Comparison of ENCODE assay signal across 21 cellular contexts in the genomic region with DNA sequence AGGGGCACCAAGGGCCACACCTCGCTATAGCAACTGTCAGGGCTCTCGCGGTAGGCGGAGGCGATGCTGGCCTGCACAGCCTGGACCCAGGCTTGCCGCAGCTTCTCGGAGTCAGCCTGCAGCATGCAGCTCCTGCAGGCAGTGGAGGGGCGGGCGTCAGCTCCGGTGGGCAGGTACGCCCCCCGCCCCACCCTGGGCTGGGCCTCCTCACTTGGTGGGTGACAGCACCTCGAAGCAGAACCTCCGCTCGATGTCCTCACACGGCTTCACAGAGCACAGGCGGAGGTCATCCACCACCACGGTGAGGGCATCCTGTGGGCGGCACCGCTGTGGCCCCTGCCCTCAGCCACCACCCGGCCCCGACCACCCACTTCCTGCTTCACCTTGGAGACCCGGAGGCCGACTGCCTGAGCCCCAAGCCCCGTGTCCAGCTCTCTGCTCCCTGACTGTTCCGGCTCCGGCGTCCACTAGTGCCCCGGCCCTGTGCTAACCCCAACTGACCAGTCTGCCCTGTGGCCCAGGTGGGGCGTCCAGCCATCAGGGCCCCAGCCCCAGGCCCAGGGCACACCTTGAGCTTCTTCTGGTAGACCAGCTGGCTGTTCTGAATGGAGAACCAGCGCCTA. TPM values are rescaled to one million over a fixed set of nuclear protein-coding genes. Genes with fewer than 3 reads are reported as not detected.
DNase-seq lines count a peak whose midpoint lies in the region; TF ChIP-seq lines count a peak whose summit lies in the region.
"Had no signal": no experiment of that assay in that cellular context is flagged by ENCODE, and none has a peak within 500 bp of the region (broad histone marks: within the 10 kb centered on the region; RNA-seq: fewer than 3 reads in every experiment).

No MANE protein-coding gene starts in this region.

- no peak overlapping the region for H2BK120ac ChIP-seq in neuronal stem cell (ENCODE audit: low read depth, low read length)

- H3K4me3 ChIP-seq in HEK293 (ENCODE audit: low read depth, low read length) (no peak overlapping the region), WERI-Rb-1 (ENCODE audit: low read depth, low read length) (no peak overlapping the region), dorsolateral prefrontal cortex (peak overlapping the region in 1 of 59 donors; percentile 51), neuronal stem cell (ENCODE audit: low read length in 2 of 2) (no peak overlapping the region), PC-9 (no peak overlapping the region)
- H3K4me3 ChIP-seq: GM23338 had no signal

- H4K20me1 ChIP-seq in PC-9 (ENCODE audit: insufficient read depth): no peaks in the 10 kb centered on the region; the same call in 1 of the 2 replicates

- H3K36me3 ChIP-seq in HEK293 (ENCODE audit: control insufficient read depth in 2 of 2, insufficient read depth in 1 of 2, low read length in 2 of 2) (peaks cover 0 to 38% of the 10 kb centered on the region in 2 experiments; a peak in 2 of 3 replicates), WERI-Rb-1 (peaks cover 57% of the 10 kb centered on the region), neuronal stem cell (replicated peaks in 1 of 2; ENCODE audit: control insufficient read depth in 2 of 2, insufficient read depth in 2 of 2, low read length in 2 of 2) (peaks cover 3 to 31% of the 10 kb centered on the region in 2 donors), PC-9 (ENCODE audit: low read depth) (no peaks in the 10 kb centered on the region)

- no TSS peak for BruUV-seq in PC-9 (replicated peaks; lab: Mats Ljungman, UMichigan)

- no CpG with 5 or more reads among the region's 31 CpGs for WGBS in neuronal stem cell (ENCODE audit: extremely low coverage in 2 of 2, insufficient read length in 2 of 2, insufficient replicate concordance in 1 of 2), 2 donors

- H4K91ac ChIP-seq in neuronal stem cell (ENCODE audit: low read depth, low read length, poor library complexity): no peak overlapping the region

- H3K9me2 ChIP-seq in PC-9 (ENCODE audit: insufficient read depth): no peaks in the 10 kb centered on the region

- intact Hi-C loops in dorsolateral prefrontal cortex (cut with DNase I) (no loop called here), PC-9 (cut with micrococcal nuclease; ENCODE audit: unreplicated experiment) (no loop called here)

- H2BK15ac ChIP-seq in neuronal stem cell (ENCODE audit: low read length): no peak overlapping the region

- H2AFZ ChIP-seq in neuronal stem cell (ENCODE audit: low read length) (no peak overlapping the region), PC-9 (no peak overlapping the region)
- H2AFZ ChIP-seq: GM23338 had no signal

- no peak overlapping the region for H3K4ac ChIP-seq in neuronal stem cell (ENCODE audit: low read length)

- POLR2A ChIA-PET in HEK293 (lab: Yijun Ruan, JAX): no interaction called here
- POLR2A ChIA-PET in PC-9 (lab: Charles Lee; ENCODE audit: unreplicated experiment): no interaction called here

- no peaks in the 10 kb centered on the region for H3K79me2 ChIP-seq in PC-9 (ENCODE audit: low read depth)

- H3K14ac ChIP-seq in neuronal stem cell (ENCODE audit: low read length): no peak overlapping the region

- no peak overlapping the region for H3K9ac ChIP-seq in neuronal stem cell (ENCODE audit: low read depth, low read length, poor library complexity)

- H2BK12ac ChIP-seq in neuronal stem cell (ENCODE audit: low read length): no peak overlapping the region

- no peak overlapping the region for H3K18ac ChIP-seq in neuronal stem cell (ENCODE audit: low read length)

- DNase-seq in WERI-Rb-1 (no peak), dorsolateral prefrontal cortex (no peak), neuronal stem cell (ENCODE audit: low spot score) (no peak), OCI-M2 (lab: John Stamatoyannopoulos, UW; ENCODE audit: unreplicated experiment) (no peak), PC-9 (no peak)
- DNase-seq in activated effector memory CD4-positive, alpha-beta T cell treated with Interleukin-2 at 50 U/mL for 16 hours: no peak
- DNase-seq in activated CD8-positive, alpha-beta memory T cell treated with anti-CD3 and anti-CD28 coated beads, Interleukin-2, amount 50 U/mL, for 48 hours: no peak
- DNase-seq: BE2C; CD4-positive, CD25-positive, alpha-beta regulatory T cell; CD8-positive, alpha-beta memory T cell; COR-L47; DMS 273 treated with DMSO at 0.1 percent for 48 hours; DMS53; DND-41; EL; HCEC 1CT; HFFc6; IMR-90 had no signal

- H3K4me2 ChIP-seq in neuronal stem cell (ENCODE audit: insufficient read depth, low read length, poor library complexity, severe bottlenecking) (no peak overlapping the region), PC-9 (no peak overlapping the region)
- H3K4me2 ChIP-seq: GM23338 had no signal

- H3K4me1 ChIP-seq in HEK293 (ENCODE audit: control insufficient read depth, insufficient read depth, low read length) (no peaks in the 10 kb centered on the region), neuronal stem cell (ENCODE audit: control insufficient read depth in 2 of 2, insufficient read depth in 1 of 2, low read depth in 1 of 2, low read length in 2 of 2) (no peaks in the 10 kb centered on the region), PC-9 (replicated peaks; ENCODE audit: insufficient read depth) (no peaks in the 10 kb centered on the region)

- H2BK5ac ChIP-seq in neuronal stem cell (ENCODE audit: low read length): peak overlapping the region; percentile 24

- CTCF ChIA-PET in HEK293 (lab: Yijun Ruan, JAX): no interaction called here
- CTCF ChIA-PET in PC-9 (lab: Charles Lee): no interaction called here

- H3K79me1 ChIP-seq in neuronal stem cell (ENCODE audit: low read depth, low read length): peaks cover 4% of the 10 kb centered on the region

- TF ChIP-seq CTCF in HEK293 (tag by site-specific recombination; IDR thresholded peaks at IDR 0.05): no peak
- TF ChIP-seq CTCF in WERI-Rb-1 (IDR thresholded peaks at IDR 0.05; ENCODE audit: low read depth, low read length): no peak
- no peak for TF ChIP-seq CTCF in dorsolateral prefrontal cortex (IDR thresholded peaks at IDR 0.05 in 54 of 56, conservative IDR thresholded peaks at IDR 0.05 in 2 of 56; ENCODE audit: low read depth in 1 of 56, partially characterized antibody in 56 of 56)
- TF ChIP-seq CTCF in PC-9 (conservative IDR thresholded peaks at IDR 0.05): no peak

- H3K27ac ChIP-seq in HEK293 (ENCODE audit: extremely low read depth, low read depth, low read length): no peak overlapping the region
- peak overlapping the region; percentile 88 for H3K27ac ChIP-seq in WERI-Rb-1
- H3K27ac ChIP-seq in dorsolateral prefrontal cortex: peak overlapping the region in 57 of 59 donors; percentile 71 to 100 (median 90)
- no peak overlapping the region for H3K27ac ChIP-seq in neuronal stem cell (replicated peaks; ENCODE audit: low read length)
- H3K27ac ChIP-seq in PC-9: no peak overlapping the region
- H3K27ac ChIP-seq: HL-60 had no signal

- H4K8ac ChIP-seq in neuronal stem cell (ENCODE audit: low read depth, low read length): peak overlapping the region; percentile 43

- H3F3A ChIP-seq in PC-9 (ENCODE audit: insufficient read depth, low read depth): no peaks in the 10 kb centered on the region

- H3K23ac ChIP-seq in neuronal stem cell (ENCODE audit: low read depth, low read length, poor library complexity): no peak overlapping the region

- no peaks in the 10 kb centered on the region for H3K9me3 ChIP-seq in HEK293 (ENCODE audit: control insufficient read depth, insufficient read depth, low read depth, low read length)
- no peaks in the 10 kb centered on the region for H3K9me3 ChIP-seq in WERI-Rb-1 (ENCODE audit: severe bottlenecking)
- peaks cover 0 to 3% of the 10 kb centered on the region in 2 donors for H3K9me3 ChIP-seq in neuronal stem cell (replicated peaks in 1 of 2; ENCODE audit: control insufficient read depth in 2 of 2, insufficient read depth in 1 of 2, low read depth in 1 of 2, low read length in 2 of 2)
- no peaks in the 10 kb centered on the region for H3K9me3 ChIP-seq in PC-9 (ENCODE audit: insufficient read depth, low read depth)
- H3K9me3 ChIP-seq: BE2C had no signal

- H3K27me3 ChIP-seq in WERI-Rb-1 (ENCODE audit: insufficient read depth, low read depth, severe bottlenecking) (no peaks in the 10 kb centered on the region), dorsolateral prefrontal cortex (no peaks in the 10 kb centered on the region), neuronal stem cell (ENCODE audit: control insufficient read depth in 3 of 3, insufficient read depth in 3 of 3, low read depth in 1 of 3, low read length in 3 of 3) (no peaks in the 10 kb centered on the region), PC-9 (ENCODE audit: insufficient read depth, low read depth) (no peaks in the 10 kb centered on the region)
- H3K27me3 ChIP-seq: BE2C had no signal

- H2AK5ac ChIP-seq in neuronal stem cell (ENCODE audit: low read depth, low read length): no peak overlapping the region

TF ChIP-seq in HEK293, 187 proteins besides CTCF, POLR2A, EP300 and RAD21 (continues in another document):
- no peak for TF ChIP-seq HOXA7 (CRISPR knock-in tag; IDR thresholded peaks at IDR 0.05; ENCODE audit: borderline replicate concordance)
- TF ChIP-seq ZNF184 (tag by site-specific recombination; IDR thresholded peaks at IDR 0.05): no peak
- no peak for TF ChIP-seq ZNF239 (tag by site-specific recombination; IDR thresholded peaks at IDR 0.05)
- peak; percentile 67; the same call in 1 of the 2 replicates for TF ChIP-seq BCL11A (tag by site-specific recombination; IDR thresholded peaks at IDR 0.05; ENCODE audit: low read depth)

RNA-seq across cellular contexts. Expression of a gene that starts 9.8 kb away (rescaled TPM):
- 100 to 1,000 TPM in 119 of 120 experiments, 10 to 100 TPM in 1; 92.3 to 273 (median 164) TPM for total RNA-seq in dorsolateral prefrontal cortex
- 19.8 TPM for polyA plus RNA-seq in neuronal stem cell (2013, experiment 1 of 2)
- 18.5 TPM for polyA plus RNA-seq in neuronal stem cell (2013, experiment 2 of 2)
- total RNA-seq in PC-9 (2021): 53.5 and 54.8 TPM in 2 replicates

RNA-seq across cellular contexts. Expression of a gene that starts 10.5 kb away (rescaled TPM):
- 10 to 100 TPM in 118 of 120 experiments, 1 to 10 TPM in 2; 9.1 to 22.8 (median 14.0) TPM for total RNA-seq in dorsolateral prefrontal cortex
- polyA plus RNA-seq in neuronal stem cell (2013, experiment 1 of 2): 15.2 TPM
- 15.0 TPM for polyA plus RNA-seq in neuronal stem cell (2013, experiment 2 of 2)
- 18.0 and 18.9 TPM in 2 replicates for total RNA-seq in PC-9 (2021)

RNA-seq across cellular contexts. Expression of a gene that starts 17.7 kb away (rescaled TPM):
- 10 to 100 TPM in 118 of 120 experiments, 1 to 10 TPM in 2; 7.8 to 43.6 (median 17.8) TPM for total RNA-seq in dorsolateral prefrontal cortex
- 3.7 TPM for polyA plus RNA-seq in neuronal stem cell (2013, experiment 1 of 2)
- polyA plus RNA-seq in neuronal stem cell (2013, experiment 2 of 2): 3.8 TPM
- total RNA-seq in PC-9 (2021): 4.2 and 4.3 TPM in 2 replicates
- polyA plus RNA-seq: CD4-positive, CD25-positive, alpha-beta regulatory T cell had no signal

RNA-seq across cellular contexts. Expression of a gene that starts 24.3 kb away (rescaled TPM):
- 10 to 100 TPM; 37.3 to 87.4 (median 51.0) TPM for total RNA-seq in dorsolateral prefrontal cortex
- polyA plus RNA-seq in neuronal stem cell (2013, experiment 1 of 2): 43.4 TPM
- polyA plus RNA-seq in neuronal stem cell (2013, experiment 2 of 2): 42.6 TPM
- 54.2 and 55.0 TPM in 2 replicates for total RNA-seq in PC-9 (2021)

RNA-seq across cellular contexts. Expression of a gene that starts 26.5 kb away (rescaled TPM):
- 100 to 1,000 TPM in 109 of 120 experiments, 10 to 100 TPM in 11; 87.2 to 200 (median 130) TPM for total RNA-seq in dorsolateral prefrontal cortex
- 73.8 TPM for polyA plus RNA-seq in neuronal stem cell (2013, experiment 1 of 2)
- polyA plus RNA-seq in neuronal stem cell (2013, experiment 2 of 2): 72.0 TPM
- 130 and 150 TPM in 2 replicates for total RNA-seq in PC-9 (2021)

Comparison
In these comparisons a context has a peak if more than half of its experiments do, and no peak if none do; other contexts are left out.
1. H3K27ac ChIP-seq: peak in WERI-Rb-1 (single experiment) and dorsolateral prefrontal cortex (57 of 59); none in HEK293 (single experiment), neuronal stem cell (single experiment) and PC-9 (single experiment).